Comparison of ENCODE assay signal across 8 cellular contexts in the genomic region with DNA sequence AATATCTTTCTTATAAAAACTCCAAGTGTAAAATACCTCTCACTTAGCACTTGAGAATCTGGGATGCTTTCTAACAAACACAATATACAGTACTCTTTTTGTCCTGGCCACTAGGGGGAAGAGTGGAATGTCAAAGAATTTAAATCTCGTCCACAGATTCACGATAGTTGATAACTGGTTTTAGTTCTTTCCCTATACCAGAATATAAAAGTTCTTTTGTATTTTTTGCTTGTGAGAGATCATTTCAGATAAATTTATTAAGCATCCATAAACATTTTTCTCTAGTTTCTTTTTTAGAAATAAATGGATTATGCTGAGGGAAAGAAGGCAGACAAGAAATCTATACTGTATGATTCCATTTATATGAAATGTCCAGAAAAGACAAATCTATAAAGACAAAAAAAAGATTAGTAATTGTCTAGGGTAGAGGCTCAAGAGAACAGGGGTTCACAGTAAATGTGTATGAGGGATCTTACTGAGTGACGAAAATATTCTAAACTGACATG. TPM values are rescaled to one million over a fixed set of nuclear protein-coding genes. Genes with fewer than 3 reads are reported as not detected.
DNase-seq lines count a peak whose midpoint lies in the region; ATAC-seq, FAIRE-seq and TF ChIP-seq lines count a peak whose summit lies in the region.

No MANE protein-coding gene starts in this region.

- in situ Hi-C loops in brain microvascular endothelial cell (cut with HindIII; ENCODE audit: low pct_ligation_motif_present, low sequenced_read_pairs), result no loop called here

- no peak overlapping the region for H3K9ac ChIP-seq in kidney (ENCODE audit: low read length in 2 of 2)

- FAIRE-seq in kidney (lab: Jason Lieb, UNC), result peak; percentile 98

- DNase-seq in activated CD4-positive, alpha-beta T cell treated with anti-CD3 and anti-CD28 coated beads, Interleukin-2, amount 10 ng/mL, durations not matched to agents 7 days and 5 days, result peak; percentile 42
- DNase-seq in activated CD4-positive, alpha-beta T cell treated with anti-CD3 and anti-CD28 coated beads for 1 hour, result no peak
- DNase-seq in HCEC 1CT (peak; percentile 54), NCI-H345 (lab: John Stamatoyannopoulos, UW) (peak; percentile 33), brain microvascular endothelial cell (peak; percentile 43), kidney (no peak), tibial artery (no peak)

- H3K4me1 Mint-ChIP-seq in activated CD4-positive, alpha-beta T cell treated with anti-CD3 and anti-CD28 coated beads, Interleukin-2, amount 10 ng/mL, durations not matched to agents 7 days and 5 days, result peaks cover 3% of the 10 kb centered on the region

- no peaks in the 10 kb centered on the region for H3K9me3 Mint-ChIP-seq in activated CD4-positive, alpha-beta T cell treated with anti-CD3 and anti-CD28 coated beads, Interleukin-2, amount 10 ng/mL, durations not matched to agents 7 days and 5 days

- no peaks in the 10 kb centered on the region for H3K27me3 Mint-ChIP-seq in activated CD4-positive, alpha-beta T cell treated with anti-CD3 and anti-CD28 coated beads, Interleukin-2, amount 10 ng/mL, durations not matched to agents 7 days and 5 days

- H3K27ac Mint-ChIP-seq in activated CD4-positive, alpha-beta T cell treated with anti-CD3 and anti-CD28 coated beads, Interleukin-2, amount 10 ng/mL, durations not matched to agents 7 days and 5 days, result no peak overlapping the region

- H3K4me3 ChIP-seq in brain microvascular endothelial cell (ENCODE audit: low read depth, low read length) (no peak overlapping the region), kidney (ENCODE audit: low read length in 2 of 2) (no peak overlapping the region), tibial artery (no peak overlapping the region)

- H3K27ac ChIP-seq in brain microvascular endothelial cell (no peak overlapping the region), kidney (ENCODE audit: low read depth in 2 of 2, low read length in 2 of 2) (no peak overlapping the region), tibial artery (no peak overlapping the region)

- intact Hi-C loops in kidney (cut with DNase I) (no loop called here), tibial artery (cut with DNase I; ENCODE audit: low total_unique reads) (loop anchor here (2.0 kb wide), 1 partner anchor 65 kb away; no protein-coding TSS in a partner anchor)

- TF ChIP-seq CTCF in brain microvascular endothelial cell (IDR thresholded peaks at IDR 0.05; ENCODE audit: low read depth, low read length, missing control alignments) (peak; percentile 56), kidney (IDR thresholded peaks at IDR 0.05; ENCODE audit: borderline replicate concordance, extremely low read depth, insufficient read depth) (peak; percentile 63), tibial artery (IDR thresholded peaks at IDR 0.05) (peak; percentile 67 to 78)

- no peaks in the 10 kb centered on the region for H3K36me3 ChIP-seq in brain microvascular endothelial cell (replicated peaks)
- H3K36me3 ChIP-seq in kidney (ENCODE audit: control insufficient read depth in 1 of 2, insufficient read depth in 2 of 2, low read length in 2 of 2), result no peaks in the 10 kb centered on the region
- no peaks in the 10 kb centered on the region for H3K36me3 ChIP-seq in tibial artery

- H3K4me3 Mint-ChIP-seq in activated CD4-positive, alpha-beta T cell treated with anti-CD3 and anti-CD28 coated beads, Interleukin-2, amount 10 ng/mL, durations not matched to agents 7 days and 5 days, result no peak overlapping the region

- POLR2A ChIA-PET in activated CD4-positive, alpha-beta T cell treated with anti-CD3 and anti-CD28 coated beads, Interleukin-2, amount 10 ng/mL, durations not matched to agents 7 days and 5 days (lab: Charles Lee), result no interaction called here

- ATAC-seq in GM21717 (IDR thresholded peaks at IDR 0.05; ENCODE audit: unreplicated experiment), result no peak

- H3K27me3 ChIP-seq in brain microvascular endothelial cell (replicated peaks) (no peaks in the 10 kb centered on the region), tibial artery (no peaks in the 10 kb centered on the region)

- no peaks in the 10 kb centered on the region for H3K36me3 Mint-ChIP-seq in activated CD4-positive, alpha-beta T cell treated with anti-CD3 and anti-CD28 coated beads, Interleukin-2, amount 10 ng/mL, durations not matched to agents 7 days and 5 days (ENCODE audit: low read depth)

- CTCF ChIA-PET in activated CD4-positive, alpha-beta T cell treated with anti-CD3 and anti-CD28 coated beads, Interleukin-2, amount 10 ng/mL, durations not matched to agents 7 days and 5 days (lab: Charles Lee), result no interaction called here

- H3K4me1 ChIP-seq in kidney (ENCODE audit: control insufficient read depth in 1 of 2, insufficient read depth in 1 of 2, low read depth in 1 of 2, low read length in 2 of 2), result no peaks in the 10 kb centered on the region
- H3K4me1 ChIP-seq in tibial artery, result no peaks in the 10 kb centered on the region

- H3K9me3 ChIP-seq in kidney (ENCODE audit: control insufficient read depth in 1 of 2, low read length in 2 of 2) (no peaks in the 10 kb centered on the region), tibial artery (no peaks in the 10 kb centered on the region)

RNA-seq across cellular contexts. Expression of gene MGARP, which starts 50.4 kb away (rescaled TPM):
- total RNA-seq in activated CD4-positive, alpha-beta T cell treated with anti-CD3 and anti-CD28 coated beads, Interleukin-2, amount 10 ng/mL, durations not matched to agents 7 days and 5 days, result under 1 TPM; 0.21 to 0.25 TPM
- 0.25 TPM for total RNA-seq in kidney
- polyA plus RNA-seq in kidney (ENCODE audit: insufficient read depth, low read depth, low replicate concordance), result 4.3 TPM

RNA-seq across cellular contexts. Expression of gene ELF2, which starts 52.6 kb away (rescaled TPM):
- total RNA-seq in activated CD4-positive, alpha-beta T cell treated with anti-CD3 and anti-CD28 coated beads, Interleukin-2, amount 10 ng/mL, durations not matched to agents 7 days and 5 days, result 10 to 100 TPM; 44.5 to 50.6 TPM
- total RNA-seq in kidney, result 58.5 TPM
- 12.8 TPM for polyA plus RNA-seq in kidney (ENCODE audit: insufficient read depth, low read depth, low replicate concordance)

Comparison
In these comparisons a context has a peak if more than half of its experiments do, and no peak if none do; other contexts are left out.
1. DNase-seq: peak in activated CD4-positive, alpha-beta T cell treated with anti-CD3 and anti-CD28 coated beads, Interleukin-2, amount 10 ng/mL, durations not matched to agents 7 days and 5 days (single experiment), HCEC 1CT (single experiment), NCI-H345 (single experiment) and brain microvascular endothelial cell (single experiment); none in activated CD4-positive, alpha-beta T cell treated with anti-CD3 and anti-CD28 coated beads for 1 hour (single experiment), kidney (single experiment) and tibial artery (0 of 2).
2. Peak in every context shown above with its lines, with median percentiles within 50 percentile points of each other: CTCF ChIP-seq.